In the genomic region with DNA sequence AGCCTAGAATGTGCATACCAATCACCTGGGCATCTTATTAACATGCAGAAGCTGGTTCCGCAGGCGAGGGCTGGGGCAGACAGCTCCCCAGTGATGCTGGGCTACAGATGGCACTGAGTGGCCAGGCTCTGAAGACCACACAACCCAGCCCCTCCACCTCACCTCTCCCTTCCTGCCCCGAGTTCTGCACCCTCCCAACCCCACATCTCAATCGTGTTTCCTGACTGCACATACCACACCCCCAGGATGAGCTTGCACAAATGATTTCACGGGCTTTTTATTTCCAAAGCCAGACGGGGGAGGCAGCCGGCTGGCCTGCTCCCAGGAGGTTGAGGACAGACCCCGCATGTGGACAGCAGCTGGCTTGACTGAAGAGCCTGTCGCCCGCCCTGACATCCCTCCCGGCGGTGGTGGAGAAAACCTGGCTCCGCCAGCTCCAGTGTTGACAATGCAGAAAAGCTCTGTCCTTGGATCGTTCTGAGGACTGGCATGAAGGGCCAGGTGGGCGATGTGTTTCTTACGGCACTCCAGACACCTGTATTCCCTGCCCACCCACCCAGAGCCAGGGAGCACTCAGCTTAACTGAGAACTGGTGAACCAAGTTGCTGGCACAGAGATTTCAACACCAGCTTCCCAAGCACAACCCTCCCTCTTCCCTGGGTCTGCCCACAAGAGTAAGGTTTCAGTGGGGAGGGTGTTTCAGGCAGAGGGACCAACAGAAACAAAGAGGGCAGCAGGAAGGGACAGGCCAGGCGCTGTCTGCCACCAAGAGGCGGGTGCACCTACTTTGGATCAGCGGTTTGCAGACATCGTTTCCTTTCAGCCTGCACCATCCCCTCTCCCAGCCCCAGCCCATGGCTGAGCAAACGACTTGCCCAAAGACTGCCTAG, we compare ENCODE assay signal across 8 cellular contexts. TPM values are rescaled to one million over a fixed set of nuclear protein-coding genes. Genes with fewer than 3 reads are reported as not detected.
DNase-seq lines count a peak whose midpoint lies in the region; ATAC-seq, FAIRE-seq and TF ChIP-seq lines count a peak whose summit lies in the region.

No MANE protein-coding gene starts in this region.

- POLR2A ChIA-PET in H1 (lab: Charles Lee; ENCODE audit: partially characterized antibody), result interaction anchor here (0.7 to 1.4 kb wide), 4 partner anchors 9 to 27 kb away, joined by 3 to 4 read pairs (median 3); no protein-coding TSS in a partner anchor

- H3K9me3 ChIP-seq in H1 (ENCODE audit: insufficient read depth in 2 of 2, low read depth in 1 of 2, low read length in 1 of 2), result no peaks in the 10 kb centered on the region
- no peaks in the 10 kb centered on the region for H3K9me3 ChIP-seq in prostate gland

- 0 out of 2 replicates have a peak, but pooled peaks cover 3% of the 10 kb centered on the region for H3K79me1 ChIP-seq in H1 (ENCODE audit: low read depth, low read length)

- no peak for TF ChIP-seq POLR2A in H1 (IDR thresholded peaks at IDR 0.05; ENCODE audit: control extremely low read depth in 1 of 2, low read depth in 2 of 2, low read length in 2 of 2)
- no peak for TF ChIP-seq POLR2A in prostate gland (IDR thresholded peaks at IDR 0.05)

- H2BK12ac ChIP-seq in H1 (ENCODE audit: low read depth, low read length), result no peak overlapping the region

- WGBS in H1 (ENCODE audit: extremely low coverage in 1 of 2, insufficient coverage in 1 of 2, insufficient read length in 1 of 2, insufficient replicate concordance in 2 of 2, low coverage in 1 of 2, low lambda C conversion rate in 2 of 2, missing lambda C conversion rate in 1 of 2), 2 experiments, result 92% methylated on average over 19 of the region's 21 CpGs; no CpG with 5 or more reads in 1 of the 2 experiments
- WGBS in prostate gland, result 21% methylated on average over 20 of the region's 21 CpGs

- H3K9ac ChIP-seq in H1 (replicated peaks in 1 of 4; ENCODE audit: extremely low read depth in 1 of 4, low read depth in 3 of 4, low read length in 3 of 4), result no peak overlapping the region

- no peak overlapping the region for H3K4ac ChIP-seq in H1 (replicated peaks; ENCODE audit: insufficient read length, low read depth, low read length)

- no peak for FAIRE-seq in H1 (lab: Jason Lieb, UNC)

- H4K8ac ChIP-seq in H1 (ENCODE audit: extremely low read depth, insufficient read depth, low read length), result peak overlapping the region; percentile 29

- no peak for TF ChIP-seq EP300 in H1 (IDR thresholded peaks at IDR 0.05; ENCODE audit: borderline replicate concordance in 1 of 2, low read depth in 2 of 2, low read length in 2 of 2)

- no peak overlapping the region for H2AK5ac ChIP-seq in H1 (ENCODE audit: low read depth, low read length)

- H2BK120ac ChIP-seq in H1 (replicated peaks; ENCODE audit: low read depth, low read length), result no peak overlapping the region

- no peak overlapping the region for H3K4me2 ChIP-seq in H1 (ENCODE audit: insufficient read depth in 1 of 2, low read depth in 2 of 2, low read length in 2 of 2)

- TF ChIP-seq CTCF in H1 (IDR thresholded peaks at IDR 0.05; ENCODE audit: control extremely low read depth in 1 of 3, insufficient read depth in 1 of 3, low read depth in 1 of 3, low read length in 3 of 3) (no peak), prostate gland (IDR thresholded peaks at IDR 0.05) (no peak)

- H3K36me3 ChIP-seq in H1 (ENCODE audit: control insufficient read depth in 2 of 4, insufficient read depth in 4 of 4, low read length in 3 of 4), result no peaks in the 10 kb centered on the region
- peaks cover 0 to 7% of the 10 kb centered on the region in 2 donors for H3K36me3 ChIP-seq in prostate gland

- no peaks in the 10 kb centered on the region for H3K79me2 ChIP-seq in H1 (ENCODE audit: control insufficient read depth in 1 of 2, insufficient read depth in 2 of 2, low read length in 2 of 2)

- no peak overlapping the region for H3K4me3 ChIP-seq in H1 (ENCODE audit: extremely low read depth in 1 of 4, insufficient read depth in 2 of 4, low read depth in 3 of 4, low read length in 4 of 4)
- H3K4me3 ChIP-seq in prostate gland, result no peak overlapping the region

- intact Hi-C loops in prostate gland (cut with DNase I), result loop anchor here (2.0 to 5.0 kb wide), 2 partner anchors 27 to 83 kb away; no protein-coding TSS in a partner anchor

- H3K56ac ChIP-seq in H1 (replicated peaks; ENCODE audit: insufficient read length, low read depth, low read length), result no peak overlapping the region

- ATAC-seq in GM19467 (IDR thresholded peaks at IDR 0.05; ENCODE audit: unreplicated experiment), result no peak

- no peak overlapping the region for H2BK20ac ChIP-seq in H1 (ENCODE audit: low read length)

- no peaks in the 10 kb centered on the region for H4K20me1 ChIP-seq in H1 (replicated peaks in 1 of 2; ENCODE audit: control insufficient read depth in 1 of 2, insufficient read depth in 2 of 2, low read length in 2 of 2)

- TF ChIP-seq RAD21 in H1 (IDR thresholded peaks at IDR 0.05 in 1 of 2, conservative IDR thresholded peaks at IDR 0.05 in 1 of 2; ENCODE audit: low read depth in 2 of 2, low read length in 2 of 2), result no peak

- H3K4me1 ChIP-seq in H1 (replicated peaks in 1 of 4; ENCODE audit: control insufficient read depth in 3 of 4, insufficient read depth in 4 of 4, low read length in 3 of 4), result peaks cover 0 to 20% (median 10%) of the 10 kb centered on the region in 4 experiments; a peak in 6 of 7 replicates
- peaks cover 22% of the 10 kb centered on the region for H3K4me1 ChIP-seq in prostate gland (replicated peaks)

- no peaks in the 10 kb centered on the region for H3K27me3 ChIP-seq in H1 (replicated peaks in 1 of 4; ENCODE audit: control insufficient read depth in 3 of 4, extremely low read depth in 1 of 4, insufficient read depth in 3 of 4, low read length in 3 of 4)
- no peaks in the 10 kb centered on the region for H3K27me3 ChIP-seq in prostate gland (replicated peaks; ENCODE audit: insufficient read depth)

- no peak overlapping the region for H3K23ac ChIP-seq in H1 (ENCODE audit: insufficient read length)

- H3K18ac ChIP-seq in H1 (ENCODE audit: extremely low read depth, low read length), result peak overlapping the region; percentile 32

- CTCF ChIA-PET in H1 (lab: Charles Lee; ENCODE audit: partially characterized antibody), result interaction anchor here (0.7 to 10.0 kb wide), 10 partner anchors 10 to 171 kb away, joined by 3 to 109 read pairs (median 4); no protein-coding TSS in a partner anchor

- no peak overlapping the region for H3K14ac ChIP-seq in H1 (ENCODE audit: insufficient read length)

- no peak overlapping the region for H2BK15ac ChIP-seq in H1 (ENCODE audit: low read length)

- peaks cover 7% of the 10 kb centered on the region; the same call in 1 of the 2 replicates for H3K23me2 ChIP-seq in H1 (ENCODE audit: low read depth, low read length)

- no peak overlapping the region for H2AFZ ChIP-seq in H1 (ENCODE audit: low read length)

- H4K91ac ChIP-seq in H1 (replicated peaks; ENCODE audit: insufficient read length, low read length), result no peak overlapping the region

- DNase-seq in EH (ENCODE audit: low read depth), result peak; percentile 72
- peak; percentile 63 to 82 for DNase-seq in NCI-H524 (lab: John Stamatoyannopoulos, UW)
- no peak for DNase-seq in H1 (ENCODE audit: low read depth in 1 of 2, low spot score in 2 of 2)
- DNase-seq in prostate gland (ENCODE audit: low spot score), result no peak
- no peak for DNase-seq in DMS53 (lab: John Stamatoyannopoulos, UW)
- DNase-seq in Ammon's horn (ENCODE audit: low spot score), result no peak
- no peak for DNase-seq in 8988T

- H3K27ac ChIP-seq in H1 (ENCODE audit: low read depth, low read length), result no peak overlapping the region
- H3K27ac ChIP-seq in prostate gland, result peak overlapping the region; percentile 80 to 84

- H2BK5ac ChIP-seq in H1 (ENCODE audit: low read depth, low read length), result no peak overlapping the region

- no peak overlapping the region for H4K5ac ChIP-seq in H1 (ENCODE audit: insufficient read length, low read depth, low read length)

TF ChIP-seq in H1, 55 proteins besides CTCF, POLR2A, EP300 and RAD21:
- TF ChIP-seq CEBPB (IDR thresholded peaks at IDR 0.05; ENCODE audit: low read depth, low read length), result no peak
- no peak for TF ChIP-seq ASH2L (IDR thresholded peaks at IDR 0.05; ENCODE audit: low read length)
- TF ChIP-seq EGR1 (IDR thresholded peaks at IDR 0.05; ENCODE audit: borderline replicate concordance, low read depth, low read length), result no peak

RNA-seq across cellular contexts. Expression of a gene that starts 21.6 kb away (rescaled TPM):
- total RNA-seq in H1 (2021; fragmentation: NEBNext Ultra II Directional; extraction: Animal tissue kit (Norgen Biotek cat#: 25700)), result 29.4 and 30.3 TPM in 2 replicates
- 35.9 and 57.4 TPM in 2 replicates for polyA plus RNA-seq in H1 (2011; rRNA removed)
- 61.4 TPM for polyA plus RNA-seq in H1 (2011; cell fraction: cytosol; rRNA removed)
- polyA plus RNA-seq in H1 (2011; cell fraction: nucleus; rRNA removed), result 95.8 TPM
- 25.3 to 32.9 TPM (median 31.9 TPM) in 4 replicates for polyA plus RNA-seq in H1 (2012, experiment 1 of 2)
- 35.0 TPM for polyA plus RNA-seq in H1 (2012, experiment 2 of 2)
- 18.9 TPM for polyA plus RNA-seq in H1 (2013, experiment 1 of 2)
- polyA plus RNA-seq in H1 (2013, experiment 2 of 2), result 16.0 TPM
- polyA minus RNA-seq in H1 (2011; rRNA and poly(A)+ RNA removed), result 20.3 and 22.0 TPM in 2 replicates
- polyA minus RNA-seq in H1 (2011; cell fraction: cytosol; rRNA and poly(A)+ RNA removed), result 21.8 TPM
- polyA minus RNA-seq in H1 (2011; cell fraction: nucleus; rRNA and poly(A)+ RNA removed), result 21.5 TPM
- total RNA-seq in prostate gland, result 10 to 100 TPM; 15.7 to 58.4 TPM

RNA-seq across cellular contexts. Expression of a gene that starts 32.5 kb away (rescaled TPM):
- 8.7 and 10.4 TPM in 2 replicates for total RNA-seq in H1 (2021; fragmentation: NEBNext Ultra II Directional; extraction: Animal tissue kit (Norgen Biotek cat#: 25700))
- 6.6 and 13.7 TPM in 2 replicates for polyA plus RNA-seq in H1 (2011; rRNA removed)
- 5.2 TPM for polyA plus RNA-seq in H1 (2011; cell fraction: cytosol; rRNA removed)
- 8.2 TPM for polyA plus RNA-seq in H1 (2011; cell fraction: nucleus; rRNA removed)
- polyA plus RNA-seq in H1 (2012, experiment 1 of 2), result 4.2 to 6.0 TPM (median 5.4 TPM) in 4 replicates
- 5.2 TPM for polyA plus RNA-seq in H1 (2012, experiment 2 of 2)
- 3.5 TPM for polyA plus RNA-seq in H1 (2013, experiment 1 of 2)
- polyA plus RNA-seq in H1 (2013, experiment 2 of 2), result 3.6 TPM
- polyA minus RNA-seq in H1 (2011; rRNA and poly(A)+ RNA removed), result 4.0 and 4.8 TPM in 2 replicates
- 4.8 TPM for polyA minus RNA-seq in H1 (2011; cell fraction: cytosol; rRNA and poly(A)+ RNA removed)
- 2.6 TPM for polyA minus RNA-seq in H1 (2011; cell fraction: nucleus; rRNA and poly(A)+ RNA removed)
- total RNA-seq in prostate gland, result 10 to 100 TPM; 13.6 to 20.4 TPM

Comparison
In these comparisons a context has a peak if more than half of its experiments do, and no peak if none do; other contexts are left out.
1. DNase-seq: peak in EH (single experiment) and NCI-H524 (2 of 2); none in H1 (0 of 2), prostate gland (single experiment), DMS53 (single experiment), Ammon's horn (single experiment) and 8988T (single experiment).